In the genomic region with DNA sequence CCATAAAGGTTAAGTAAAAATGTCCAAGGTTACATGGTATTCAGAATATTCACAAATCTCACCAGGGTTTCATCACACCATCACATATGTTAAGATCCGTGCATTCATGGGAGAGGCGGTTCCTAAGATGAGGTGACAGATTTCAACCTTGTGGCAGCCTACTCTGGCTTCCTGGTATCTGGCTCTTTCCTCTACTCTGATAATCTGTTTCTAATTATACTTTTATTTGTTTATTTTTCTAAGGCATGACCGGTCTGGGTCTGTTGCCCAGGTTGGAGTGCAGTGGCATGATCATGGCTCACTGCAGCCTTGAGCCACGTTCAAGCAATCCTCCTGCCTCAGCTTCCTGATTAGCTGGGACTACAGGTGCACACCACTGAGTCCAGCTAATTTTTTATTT, we compare ENCODE assay signal across 1 cellular context.
TF ChIP-seq lines count a peak whose summit lies in the region.

No MANE protein-coding gene starts in this region.

TF ChIP-seq in HEK293, 187 proteins besides CTCF, POLR2A, EP300 and RAD21 (continued from another document and continues in another):
- TF ChIP-seq, protein P1, sequence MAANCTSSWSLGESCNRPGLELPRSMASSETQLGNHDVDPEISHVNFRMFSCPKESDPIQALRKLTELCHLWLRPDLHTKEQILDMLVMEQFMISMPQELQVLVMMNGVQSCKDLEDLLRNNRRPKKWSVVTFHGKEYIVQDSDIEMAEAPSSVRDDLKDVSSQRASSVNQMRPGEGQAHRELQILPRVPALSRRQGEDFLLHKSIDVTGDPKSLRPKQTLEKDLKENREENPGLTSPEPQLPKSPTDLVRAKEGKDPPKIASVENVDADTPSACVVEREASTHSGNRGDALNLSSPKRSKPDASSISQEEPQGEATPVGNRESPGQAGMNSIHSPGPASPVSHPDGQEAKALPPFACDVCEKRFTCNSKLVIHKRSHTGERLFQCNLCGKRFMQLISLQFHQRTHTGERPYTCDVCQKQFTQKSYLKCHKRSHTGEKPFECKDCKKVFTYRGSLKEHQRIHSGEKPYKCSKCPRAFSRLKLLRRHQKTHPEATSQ (tag by site-specific recombination; IDR thresholded peaks at IDR 0.05): no peak
- TF ChIP-seq ZFP37 (tag by site-specific recombination; IDR thresholded peaks at IDR 0.05): no peak
- TF ChIP-seq, protein P2, sequence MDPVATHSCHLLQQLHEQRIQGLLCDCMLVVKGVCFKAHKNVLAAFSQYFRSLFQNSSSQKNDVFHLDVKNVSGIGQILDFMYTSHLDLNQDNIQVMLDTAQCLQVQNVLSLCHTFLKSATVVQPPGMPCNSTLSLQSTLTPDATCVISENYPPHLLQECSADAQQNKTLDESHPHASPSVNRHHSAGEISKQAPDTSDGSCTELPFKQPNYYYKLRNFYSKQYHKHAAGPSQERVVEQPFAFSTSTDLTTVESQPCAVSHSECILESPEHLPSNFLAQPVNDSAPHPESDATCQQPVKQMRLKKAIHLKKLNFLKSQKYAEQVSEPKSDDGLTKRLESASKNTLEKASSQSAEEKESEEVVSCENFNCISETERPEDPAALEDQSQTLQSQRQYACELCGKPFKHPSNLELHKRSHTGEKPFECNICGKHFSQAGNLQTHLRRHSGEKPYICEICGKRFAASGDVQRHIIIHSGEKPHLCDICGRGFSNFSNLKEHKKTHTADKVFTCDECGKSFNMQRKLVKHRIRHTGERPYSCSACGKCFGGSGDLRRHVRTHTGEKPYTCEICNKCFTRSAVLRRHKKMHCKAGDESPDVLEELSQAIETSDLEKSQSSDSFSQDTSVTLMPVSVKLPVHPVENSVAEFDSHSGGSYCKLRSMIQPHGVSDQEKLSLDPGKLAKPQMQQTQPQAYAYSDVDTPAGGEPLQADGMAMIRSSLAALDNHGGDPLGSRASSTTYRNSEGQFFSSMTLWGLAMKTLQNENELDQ (tag by site-specific recombination; IDR thresholded peaks at IDR 0.05; ENCODE audit: low read depth): no peak
- TF ChIP-seq ZNF549 (tag by site-specific recombination; IDR thresholded peaks at IDR 0.05): no peak
- TF ChIP-seq SP2 (tag by site-specific recombination; IDR thresholded peaks at IDR 0.05): no peak
- no peak for TF ChIP-seq ZNF654 (tag by site-specific recombination; IDR thresholded peaks at IDR 0.05; ENCODE audit: low read depth)
- TF ChIP-seq ZNF600 (tag by site-specific recombination; IDR thresholded peaks at IDR 0.05): peak; percentile 88
- TF ChIP-seq PRDM1 (tag by site-specific recombination; IDR thresholded peaks at IDR 0.05): no peak
- no peak for TF ChIP-seq GLI2 (tag by site-specific recombination; IDR thresholded peaks at IDR 0.05; ENCODE audit: borderline replicate concordance, low read depth)
- TF ChIP-seq SETDB1 (IDR thresholded peaks at IDR 0.05; ENCODE audit: insufficient read length, low read length): no peak
- TF ChIP-seq, protein P3, sequence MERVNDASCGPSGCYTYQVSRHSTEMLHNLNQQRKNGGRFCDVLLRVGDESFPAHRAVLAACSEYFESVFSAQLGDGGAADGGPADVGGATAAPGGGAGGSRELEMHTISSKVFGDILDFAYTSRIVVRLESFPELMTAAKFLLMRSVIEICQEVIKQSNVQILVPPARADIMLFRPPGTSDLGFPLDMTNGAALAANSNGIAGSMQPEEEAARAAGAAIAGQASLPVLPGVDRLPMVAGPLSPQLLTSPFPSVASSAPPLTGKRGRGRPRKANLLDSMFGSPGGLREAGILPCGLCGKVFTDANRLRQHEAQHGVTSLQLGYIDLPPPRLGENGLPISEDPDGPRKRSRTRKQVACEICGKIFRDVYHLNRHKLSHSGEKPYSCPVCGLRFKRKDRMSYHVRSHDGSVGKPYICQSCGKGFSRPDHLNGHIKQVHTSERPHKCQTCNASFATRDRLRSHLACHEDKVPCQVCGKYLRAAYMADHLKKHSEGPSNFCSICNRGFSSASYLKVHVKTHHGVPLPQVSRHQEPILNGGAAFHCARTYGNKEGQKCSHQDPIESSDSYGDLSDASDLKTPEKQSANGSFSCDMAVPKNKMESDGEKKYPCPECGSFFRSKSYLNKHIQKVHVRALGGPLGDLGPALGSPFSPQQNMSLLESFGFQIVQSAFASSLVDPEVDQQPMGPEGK (tag by site-specific recombination; IDR thresholded peaks at IDR 0.05): no peak
- no peak for TF ChIP-seq KLF10 (tag by site-specific recombination; IDR thresholded peaks at IDR 0.05)
- no peak for TF ChIP-seq ZNF621 (tag by site-specific recombination; IDR thresholded peaks at IDR 0.05)
- TF ChIP-seq KLF16 (tag by site-specific recombination; IDR thresholded peaks at IDR 0.05): no peak
- TF ChIP-seq, protein P4, sequence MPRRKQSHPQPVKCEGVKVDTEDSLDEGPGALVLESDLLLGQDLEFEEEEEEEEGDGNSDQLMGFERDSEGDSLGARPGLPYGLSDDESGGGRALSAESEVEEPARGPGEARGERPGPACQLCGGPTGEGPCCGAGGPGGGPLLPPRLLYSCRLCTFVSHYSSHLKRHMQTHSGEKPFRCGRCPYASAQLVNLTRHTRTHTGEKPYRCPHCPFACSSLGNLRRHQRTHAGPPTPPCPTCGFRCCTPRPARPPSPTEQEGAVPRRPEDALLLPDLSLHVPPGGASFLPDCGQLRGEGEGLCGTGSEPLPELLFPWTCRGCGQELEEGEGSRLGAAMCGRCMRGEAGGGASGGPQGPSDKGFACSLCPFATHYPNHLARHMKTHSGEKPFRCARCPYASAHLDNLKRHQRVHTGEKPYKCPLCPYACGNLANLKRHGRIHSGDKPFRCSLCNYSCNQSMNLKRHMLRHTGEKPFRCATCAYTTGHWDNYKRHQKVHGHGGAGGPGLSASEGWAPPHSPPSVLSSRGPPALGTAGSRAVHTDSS (tag by site-specific recombination; IDR thresholded peaks at IDR 0.05): no peak
- TF ChIP-seq, protein P5, sequence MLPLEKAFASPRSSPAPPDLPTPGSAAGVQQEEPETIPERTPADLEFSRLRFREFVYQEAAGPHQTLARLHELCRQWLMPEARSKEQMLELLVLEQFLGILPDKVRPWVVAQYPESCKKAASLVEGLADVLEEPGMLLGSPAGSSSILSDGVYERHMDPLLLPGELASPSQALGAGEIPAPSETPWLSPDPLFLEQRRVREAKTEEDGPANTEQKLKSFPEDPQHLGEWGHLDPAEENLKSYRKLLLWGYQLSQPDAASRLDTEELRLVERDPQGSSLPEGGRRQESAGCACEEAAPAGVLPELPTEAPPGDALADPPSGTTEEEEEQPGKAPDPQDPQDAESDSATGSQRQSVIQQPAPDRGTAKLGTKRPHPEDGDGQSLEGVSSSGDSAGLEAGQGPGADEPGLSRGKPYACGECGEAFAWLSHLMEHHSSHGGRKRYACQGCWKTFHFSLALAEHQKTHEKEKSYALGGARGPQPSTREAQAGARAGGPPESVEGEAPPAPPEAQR (tag by site-specific recombination; IDR thresholded peaks at IDR 0.05): no peak
- TF ChIP-seq ZNF350 (tag by site-specific recombination; IDR thresholded peaks at IDR 0.05): no peak
- no peak for TF ChIP-seq WT1 (tag by site-specific recombination; IDR thresholded peaks at IDR 0.05)
- TF ChIP-seq ZNF274 (IDR thresholded peaks at IDR 0.05; ENCODE audit: low read length): no peak
- TF ChIP-seq ZNF274 (tag by site-specific recombination; IDR thresholded peaks at IDR 0.05; ENCODE audit: borderline replicate concordance): no peak
- TF ChIP-seq ZNF521 (tag by site-specific recombination; IDR thresholded peaks at IDR 0.05): no peak
- TF ChIP-seq, protein P6, sequence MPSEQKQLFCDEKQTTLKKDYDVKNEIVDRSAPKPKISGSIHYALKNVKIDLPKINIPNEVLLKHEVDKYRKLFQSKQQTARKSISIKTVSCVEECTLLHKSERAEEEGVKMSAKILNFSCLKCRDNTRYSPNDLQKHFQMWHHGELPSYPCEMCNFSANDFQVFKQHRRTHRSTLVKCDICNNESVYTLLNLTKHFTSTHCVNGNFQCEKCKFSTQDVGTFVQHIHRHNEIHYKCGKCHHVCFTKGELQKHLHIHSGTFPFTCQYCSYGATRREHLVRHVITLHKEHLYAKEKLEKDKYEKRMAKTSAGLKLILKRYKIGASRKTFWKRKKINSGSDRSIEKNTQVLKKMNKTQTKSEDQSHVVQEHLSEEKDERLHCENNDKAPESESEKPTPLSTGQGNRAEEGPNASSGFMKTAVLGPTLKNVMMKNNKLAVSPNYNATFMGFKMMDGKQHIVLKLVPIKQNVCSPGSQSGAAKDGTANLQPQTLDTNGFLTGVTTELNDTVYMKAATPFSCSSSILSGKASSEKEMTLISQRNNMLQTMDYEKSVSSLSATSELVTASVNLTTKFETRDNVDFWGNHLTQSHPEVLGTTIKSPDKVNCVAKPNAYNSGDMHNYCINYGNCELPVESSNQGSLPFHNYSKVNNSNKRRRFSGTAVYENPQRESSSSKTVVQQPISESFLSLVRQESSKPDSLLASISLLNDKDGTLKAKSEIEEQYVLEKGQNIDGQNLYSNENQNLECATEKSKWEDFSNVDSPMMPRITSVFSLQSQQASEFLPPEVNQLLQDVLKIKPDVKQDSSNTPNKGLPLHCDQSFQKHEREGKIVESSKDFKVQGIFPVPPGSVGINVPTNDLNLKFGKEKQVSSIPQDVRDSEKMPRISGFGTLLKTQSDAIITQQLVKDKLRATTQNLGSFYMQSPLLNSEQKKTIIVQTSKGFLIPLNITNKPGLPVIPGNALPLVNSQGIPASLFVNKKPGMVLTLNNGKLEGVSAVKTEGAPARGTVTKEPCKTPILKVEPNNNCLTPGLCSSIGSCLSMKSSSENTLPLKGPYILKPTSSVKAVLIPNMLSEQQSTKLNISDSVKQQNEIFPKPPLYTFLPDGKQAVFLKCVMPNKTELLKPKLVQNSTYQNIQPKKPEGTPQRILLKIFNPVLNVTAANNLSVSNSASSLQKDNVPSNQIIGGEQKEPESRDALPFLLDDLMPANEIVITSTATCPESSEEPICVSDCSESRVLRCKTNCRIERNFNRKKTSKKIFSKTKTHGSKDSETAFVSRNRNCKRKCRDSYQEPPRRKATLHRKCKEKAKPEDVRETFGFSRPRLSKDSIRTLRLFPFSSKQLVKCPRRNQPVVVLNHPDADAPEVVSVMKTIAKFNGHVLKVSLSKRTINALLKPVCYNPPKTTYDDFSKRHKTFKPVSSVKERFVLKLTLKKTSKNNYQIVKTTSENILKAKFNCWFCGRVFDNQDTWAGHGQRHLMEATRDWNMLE (tag by site-specific recombination; conservative IDR thresholded peaks at IDR 0.05; ENCODE audit: low read depth): no peak
- no peak for TF ChIP-seq ZNF433 (tag by site-specific recombination; IDR thresholded peaks at IDR 0.05; ENCODE audit: low read depth)
- TF ChIP-seq, protein P7, sequence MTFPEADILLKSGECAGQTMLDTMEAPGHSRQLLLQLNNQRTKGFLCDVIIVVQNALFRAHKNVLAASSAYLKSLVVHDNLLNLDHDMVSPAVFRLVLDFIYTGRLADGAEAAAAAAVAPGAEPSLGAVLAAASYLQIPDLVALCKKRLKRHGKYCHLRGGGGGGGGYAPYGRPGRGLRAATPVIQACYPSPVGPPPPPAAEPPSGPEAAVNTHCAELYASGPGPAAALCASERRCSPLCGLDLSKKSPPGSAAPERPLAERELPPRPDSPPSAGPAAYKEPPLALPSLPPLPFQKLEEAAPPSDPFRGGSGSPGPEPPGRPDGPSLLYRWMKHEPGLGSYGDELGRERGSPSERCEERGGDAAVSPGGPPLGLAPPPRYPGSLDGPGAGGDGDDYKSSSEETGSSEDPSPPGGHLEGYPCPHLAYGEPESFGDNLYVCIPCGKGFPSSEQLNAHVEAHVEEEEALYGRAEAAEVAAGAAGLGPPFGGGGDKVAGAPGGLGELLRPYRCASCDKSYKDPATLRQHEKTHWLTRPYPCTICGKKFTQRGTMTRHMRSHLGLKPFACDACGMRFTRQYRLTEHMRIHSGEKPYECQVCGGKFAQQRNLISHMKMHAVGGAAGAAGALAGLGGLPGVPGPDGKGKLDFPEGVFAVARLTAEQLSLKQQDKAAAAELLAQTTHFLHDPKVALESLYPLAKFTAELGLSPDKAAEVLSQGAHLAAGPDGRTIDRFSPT (tag by site-specific recombination; IDR thresholded peaks at IDR 0.05): no peak
- no peak for TF ChIP-seq ZNF776 (tag by site-specific recombination; IDR thresholded peaks at IDR 0.05; ENCODE audit: borderline replicate concordance)
- TF ChIP-seq KLF7 (tag by site-specific recombination; IDR thresholded peaks at IDR 0.05; ENCODE audit: borderline replicate concordance): no peak
- TF ChIP-seq ZNF837 (tag by site-specific recombination; IDR thresholded peaks at IDR 0.05): no peak
- TF ChIP-seq TCF7L2 (IDR thresholded peaks at IDR 0.05; ENCODE audit: borderline replicate concordance, low read depth, low read length): no peak
- no peak for TF ChIP-seq EGR2 (tag by site-specific recombination; IDR thresholded peaks at IDR 0.05; ENCODE audit: low read depth)
- TF ChIP-seq, protein P8, sequence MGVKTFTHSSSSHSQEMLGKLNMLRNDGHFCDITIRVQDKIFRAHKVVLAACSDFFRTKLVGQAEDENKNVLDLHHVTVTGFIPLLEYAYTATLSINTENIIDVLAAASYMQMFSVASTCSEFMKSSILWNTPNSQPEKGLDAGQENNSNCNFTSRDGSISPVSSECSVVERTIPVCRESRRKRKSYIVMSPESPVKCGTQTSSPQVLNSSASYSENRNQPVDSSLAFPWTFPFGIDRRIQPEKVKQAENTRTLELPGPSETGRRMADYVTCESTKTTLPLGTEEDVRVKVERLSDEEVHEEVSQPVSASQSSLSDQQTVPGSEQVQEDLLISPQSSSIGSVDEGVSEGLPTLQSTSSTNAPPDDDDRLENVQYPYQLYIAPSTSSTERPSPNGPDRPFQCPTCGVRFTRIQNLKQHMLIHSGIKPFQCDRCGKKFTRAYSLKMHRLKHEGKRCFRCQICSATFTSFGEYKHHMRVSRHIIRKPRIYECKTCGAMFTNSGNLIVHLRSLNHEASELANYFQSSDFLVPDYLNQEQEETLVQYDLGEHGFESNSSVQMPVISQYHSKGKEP (tag by site-specific recombination; IDR thresholded peaks at IDR 0.05): peak; percentile 73
- no peak for TF ChIP-seq BCL11B (tag by site-specific recombination; IDR thresholded peaks at IDR 0.05; ENCODE audit: low read depth)
- TF ChIP-seq, protein P9, sequence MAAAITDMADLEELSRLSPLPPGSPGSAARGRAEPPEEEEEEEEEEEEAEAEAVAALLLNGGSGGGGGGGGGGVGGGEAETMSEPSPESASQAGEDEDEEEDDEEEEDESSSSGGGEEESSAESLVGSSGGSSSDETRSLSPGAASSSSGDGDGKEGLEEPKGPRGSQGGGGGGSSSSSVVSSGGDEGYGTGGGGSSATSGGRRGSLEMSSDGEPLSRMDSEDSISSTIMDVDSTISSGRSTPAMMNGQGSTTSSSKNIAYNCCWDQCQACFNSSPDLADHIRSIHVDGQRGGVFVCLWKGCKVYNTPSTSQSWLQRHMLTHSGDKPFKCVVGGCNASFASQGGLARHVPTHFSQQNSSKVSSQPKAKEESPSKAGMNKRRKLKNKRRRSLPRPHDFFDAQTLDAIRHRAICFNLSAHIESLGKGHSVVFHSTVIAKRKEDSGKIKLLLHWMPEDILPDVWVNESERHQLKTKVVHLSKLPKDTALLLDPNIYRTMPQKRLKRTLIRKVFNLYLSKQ (tag by site-specific recombination; IDR thresholded peaks at IDR 0.05; ENCODE audit: borderline replicate concordance): no peak
- no peak for TF ChIP-seq ZNF791 (tag by site-specific recombination; IDR thresholded peaks at IDR 0.05)
- TF ChIP-seq ZNF48 (tag by site-specific recombination; IDR thresholded peaks at IDR 0.05): no peak
- TF ChIP-seq ZNF548 (tag by site-specific recombination; IDR thresholded peaks at IDR 0.05): no peak
- TF ChIP-seq ZNF585B (tag by site-specific recombination; IDR thresholded peaks at IDR 0.05): no peak
- TF ChIP-seq ZFP3 (tag by site-specific recombination; IDR thresholded peaks at IDR 0.05; ENCODE audit: low read depth): no peak
- TF ChIP-seq OSR2 (tag by site-specific recombination; IDR thresholded peaks at IDR 0.05): peak; percentile 91
- TF ChIP-seq MYNN (tag by site-specific recombination; IDR thresholded peaks at IDR 0.05; ENCODE audit: borderline replicate concordance): no peak
